1 cellular context compared by ENCODE assay signal in the genomic region with DNA sequence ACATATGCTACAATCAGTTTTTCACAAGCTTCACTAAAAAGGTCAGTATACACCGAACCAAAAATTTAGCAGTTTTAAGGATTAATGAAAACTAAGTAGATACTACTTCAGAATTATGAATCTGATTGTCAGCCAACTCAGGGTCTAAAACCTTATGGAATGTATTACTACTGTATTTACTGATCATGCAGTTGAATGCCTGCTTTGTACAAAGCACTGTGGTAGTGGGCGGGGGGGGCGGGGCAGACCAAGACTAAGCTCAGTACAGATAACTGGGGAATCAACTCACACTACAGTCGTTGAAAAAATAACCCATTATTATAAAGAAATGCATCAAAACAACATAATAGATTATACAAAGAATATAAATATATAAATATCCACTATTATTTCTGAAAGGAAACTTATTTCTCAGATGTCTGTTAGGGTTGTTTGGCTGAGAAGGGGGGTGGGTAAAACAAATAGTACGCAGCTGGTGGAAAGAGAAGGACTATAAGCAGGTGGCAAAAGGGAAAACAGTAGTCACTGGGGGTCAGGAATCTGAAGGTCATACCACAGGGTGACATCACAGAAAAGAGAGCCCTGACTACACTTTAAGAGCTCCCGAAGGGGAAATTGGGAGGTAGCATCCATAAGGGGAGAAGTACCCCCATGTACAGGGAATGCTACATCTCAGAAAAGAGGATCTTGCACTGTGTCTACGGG.
TF ChIP-seq lines count a peak whose summit lies in the region.

No MANE protein-coding gene starts in this region.

TF ChIP-seq in HepG2, 621 proteins besides CTCF, POLR2A, EP300 and RAD21 (continued from another document and continues in another):
- peak; percentile 84 for TF ChIP-seq SP5 (CRISPR knock-in tag; IDR thresholded peaks at IDR 0.05; ENCODE audit: borderline replicate concordance, low read depth)
- no peak for TF ChIP-seq PAF1 (CRISPR knock-in tag; IDR thresholded peaks at IDR 0.05)
- no peak for TF ChIP-seq ZNF235 (CRISPR knock-in tag; IDR thresholded peaks at IDR 0.05; ENCODE audit: borderline replicate concordance)
- TF ChIP-seq TBL1XR1 (IDR thresholded peaks at IDR 0.05; ENCODE audit: borderline replicate concordance, low read length, partially characterized antibody), result no peak
- no peak for TF ChIP-seq ZNF629 (CRISPR knock-in tag; conservative IDR thresholded peaks at IDR 0.05)
- no peak for TF ChIP-seq SOX6 (IDR thresholded peaks at IDR 0.05)
- peak; percentile 76 for TF ChIP-seq SOX6 (CRISPR knock-in tag; IDR thresholded peaks at IDR 0.05)
- no peak for TF ChIP-seq ZNF720 (CRISPR knock-in tag; IDR thresholded peaks at IDR 0.05)
- TF ChIP-seq, protein P1, sequence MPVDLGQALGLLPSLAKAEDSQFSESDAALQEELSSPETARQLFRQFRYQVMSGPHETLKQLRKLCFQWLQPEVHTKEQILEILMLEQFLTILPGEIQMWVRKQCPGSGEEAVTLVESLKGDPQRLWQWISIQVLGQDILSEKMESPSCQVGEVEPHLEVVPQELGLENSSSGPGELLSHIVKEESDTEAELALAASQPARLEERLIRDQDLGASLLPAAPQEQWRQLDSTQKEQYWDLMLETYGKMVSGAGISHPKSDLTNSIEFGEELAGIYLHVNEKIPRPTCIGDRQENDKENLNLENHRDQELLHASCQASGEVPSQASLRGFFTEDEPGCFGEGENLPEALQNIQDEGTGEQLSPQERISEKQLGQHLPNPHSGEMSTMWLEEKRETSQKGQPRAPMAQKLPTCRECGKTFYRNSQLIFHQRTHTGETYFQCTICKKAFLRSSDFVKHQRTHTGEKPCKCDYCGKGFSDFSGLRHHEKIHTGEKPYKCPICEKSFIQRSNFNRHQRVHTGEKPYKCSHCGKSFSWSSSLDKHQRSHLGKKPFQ (CRISPR knock-in tag; IDR thresholded peaks at IDR 0.05; ENCODE audit: insufficient replicate concordance), result no peak
- TF ChIP-seq ZNF530 (CRISPR knock-in tag; IDR thresholded peaks at IDR 0.05; ENCODE audit: low read depth), result no peak
- TF ChIP-seq, protein P2, sequence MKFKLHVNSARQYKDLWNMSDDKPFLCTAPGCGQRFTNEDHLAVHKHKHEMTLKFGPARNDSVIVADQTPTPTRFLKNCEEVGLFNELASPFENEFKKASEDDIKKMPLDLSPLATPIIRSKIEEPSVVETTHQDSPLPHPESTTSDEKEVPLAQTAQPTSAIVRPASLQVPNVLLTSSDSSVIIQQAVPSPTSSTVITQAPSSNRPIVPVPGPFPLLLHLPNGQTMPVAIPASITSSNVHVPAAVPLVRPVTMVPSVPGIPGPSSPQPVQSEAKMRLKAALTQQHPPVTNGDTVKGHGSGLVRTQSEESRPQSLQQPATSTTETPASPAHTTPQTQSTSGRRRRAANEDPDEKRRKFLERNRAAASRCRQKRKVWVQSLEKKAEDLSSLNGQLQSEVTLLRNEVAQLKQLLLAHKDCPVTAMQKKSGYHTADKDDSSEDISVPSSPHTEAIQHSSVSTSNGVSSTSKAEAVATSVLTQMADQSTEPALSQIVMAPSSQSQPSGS (CRISPR knock-in tag; IDR thresholded peaks at IDR 0.05), result 0 out of 2 replicates have a peak, but pooled peaks have one; percentile 42
- TF ChIP-seq, protein P3, sequence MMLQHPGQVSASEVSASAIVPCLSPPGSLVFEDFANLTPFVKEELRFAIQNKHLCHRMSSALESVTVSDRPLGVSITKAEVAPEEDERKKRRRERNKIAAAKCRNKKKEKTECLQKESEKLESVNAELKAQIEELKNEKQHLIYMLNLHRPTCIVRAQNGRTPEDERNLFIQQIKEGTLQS (CRISPR knock-in tag; IDR thresholded peaks at IDR 0.05), result peak; percentile 57; the same call in 1 of the 2 replicates
- TF ChIP-seq KDM1A (CRISPR knock-in tag; IDR thresholded peaks at IDR 0.05), result no peak
- TF ChIP-seq NCOA2 (CRISPR knock-in tag; IDR thresholded peaks at IDR 0.05), result 0 out of 2 replicates have a peak, but pooled peaks have one; percentile 36
- TF ChIP-seq RXRA (CRISPR knock-in tag; IDR thresholded peaks at IDR 0.05), result no peak; the same call in 1 of the 2 replicates
- peak; percentile 40; the same call in 1 of the 2 replicates for TF ChIP-seq EHMT2 (IDR thresholded peaks at IDR 0.05; ENCODE audit: borderline replicate concordance, low read depth, low read length)
- peak; percentile 23; the same call in 1 of the 2 replicates for TF ChIP-seq TBX2 (CRISPR knock-in tag; IDR thresholded peaks at IDR 0.05; ENCODE audit: borderline replicate concordance)
- peak; percentile 26; the same call in 1 of the 2 replicates for TF ChIP-seq FOXJ3 (CRISPR knock-in tag; IDR thresholded peaks at IDR 0.05; ENCODE audit: borderline replicate concordance)
- TF ChIP-seq RXRB (CRISPR knock-in tag; IDR thresholded peaks at IDR 0.05; ENCODE audit: borderline replicate concordance), result peak; percentile 32; the same call in 1 of the 2 replicates
- TF ChIP-seq, protein P4, sequence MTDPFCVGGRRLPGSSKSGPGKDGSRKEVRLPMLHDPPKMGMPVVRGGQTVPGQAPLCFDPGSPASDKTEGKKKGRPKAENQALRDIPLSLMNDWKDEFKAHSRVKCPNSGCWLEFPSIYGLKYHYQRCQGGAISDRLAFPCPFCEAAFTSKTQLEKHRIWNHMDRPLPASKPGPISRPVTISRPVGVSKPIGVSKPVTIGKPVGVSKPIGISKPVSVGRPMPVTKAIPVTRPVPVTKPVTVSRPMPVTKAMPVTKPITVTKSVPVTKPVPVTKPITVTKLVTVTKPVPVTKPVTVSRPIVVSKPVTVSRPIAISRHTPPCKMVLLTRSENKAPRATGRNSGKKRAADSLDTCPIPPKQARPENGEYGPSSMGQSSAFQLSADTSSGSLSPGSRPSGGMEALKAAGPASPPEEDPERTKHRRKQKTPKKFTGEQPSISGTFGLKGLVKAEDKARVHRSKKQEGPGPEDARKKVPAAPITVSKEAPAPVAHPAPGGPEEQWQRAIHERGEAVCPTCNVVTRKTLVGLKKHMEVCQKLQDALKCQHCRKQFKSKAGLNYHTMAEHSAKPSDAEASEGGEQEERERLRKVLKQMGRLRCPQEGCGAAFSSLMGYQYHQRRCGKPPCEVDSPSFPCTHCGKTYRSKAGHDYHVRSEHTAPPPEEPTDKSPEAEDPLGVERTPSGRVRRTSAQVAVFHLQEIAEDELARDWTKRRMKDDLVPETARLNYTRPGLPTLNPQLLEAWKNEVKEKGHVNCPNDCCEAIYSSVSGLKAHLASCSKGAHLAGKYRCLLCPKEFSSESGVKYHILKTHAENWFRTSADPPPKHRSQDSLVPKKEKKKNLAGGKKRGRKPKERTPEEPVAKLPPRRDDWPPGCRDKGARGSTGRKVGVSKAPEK (CRISPR knock-in tag; IDR thresholded peaks at IDR 0.05; ENCODE audit: borderline replicate concordance), result no peak
- 0 out of 2 replicates have a peak, but pooled peaks have one; percentile 29 for TF ChIP-seq ERF (CRISPR knock-in tag; IDR thresholded peaks at IDR 0.05)
- TF ChIP-seq RARA (CRISPR knock-in tag; IDR thresholded peaks at IDR 0.05), result peak; percentile 45; the same call in 1 of the 2 replicates
- TF ChIP-seq ZNF460 (CRISPR knock-in tag; IDR thresholded peaks at IDR 0.05; ENCODE audit: borderline replicate concordance), result no peak
- TF ChIP-seq MED13 (CRISPR knock-in tag; IDR thresholded peaks at IDR 0.05), result no peak
- TF ChIP-seq, protein P5, sequence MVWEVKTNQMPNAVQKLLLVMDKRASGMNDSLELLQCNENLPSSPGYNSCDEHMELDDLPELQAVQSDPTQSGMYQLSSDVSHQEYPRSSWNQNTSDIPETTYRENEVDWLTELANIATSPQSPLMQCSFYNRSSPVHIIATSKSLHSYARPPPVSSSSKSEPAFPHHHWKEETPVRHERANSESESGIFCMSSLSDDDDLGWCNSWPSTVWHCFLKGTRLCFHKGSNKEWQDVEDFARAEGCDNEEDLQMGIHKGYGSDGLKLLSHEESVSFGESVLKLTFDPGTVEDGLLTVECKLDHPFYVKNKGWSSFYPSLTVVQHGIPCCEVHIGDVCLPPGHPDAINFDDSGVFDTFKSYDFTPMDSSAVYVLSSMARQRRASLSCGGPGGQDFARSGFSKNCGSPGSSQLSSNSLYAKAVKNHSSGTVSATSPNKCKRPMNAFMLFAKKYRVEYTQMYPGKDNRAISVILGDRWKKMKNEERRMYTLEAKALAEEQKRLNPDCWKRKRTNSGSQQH (CRISPR knock-in tag; IDR thresholded peaks at IDR 0.05; ENCODE audit: low read depth), result no peak
- TF ChIP-seq, protein P6, sequence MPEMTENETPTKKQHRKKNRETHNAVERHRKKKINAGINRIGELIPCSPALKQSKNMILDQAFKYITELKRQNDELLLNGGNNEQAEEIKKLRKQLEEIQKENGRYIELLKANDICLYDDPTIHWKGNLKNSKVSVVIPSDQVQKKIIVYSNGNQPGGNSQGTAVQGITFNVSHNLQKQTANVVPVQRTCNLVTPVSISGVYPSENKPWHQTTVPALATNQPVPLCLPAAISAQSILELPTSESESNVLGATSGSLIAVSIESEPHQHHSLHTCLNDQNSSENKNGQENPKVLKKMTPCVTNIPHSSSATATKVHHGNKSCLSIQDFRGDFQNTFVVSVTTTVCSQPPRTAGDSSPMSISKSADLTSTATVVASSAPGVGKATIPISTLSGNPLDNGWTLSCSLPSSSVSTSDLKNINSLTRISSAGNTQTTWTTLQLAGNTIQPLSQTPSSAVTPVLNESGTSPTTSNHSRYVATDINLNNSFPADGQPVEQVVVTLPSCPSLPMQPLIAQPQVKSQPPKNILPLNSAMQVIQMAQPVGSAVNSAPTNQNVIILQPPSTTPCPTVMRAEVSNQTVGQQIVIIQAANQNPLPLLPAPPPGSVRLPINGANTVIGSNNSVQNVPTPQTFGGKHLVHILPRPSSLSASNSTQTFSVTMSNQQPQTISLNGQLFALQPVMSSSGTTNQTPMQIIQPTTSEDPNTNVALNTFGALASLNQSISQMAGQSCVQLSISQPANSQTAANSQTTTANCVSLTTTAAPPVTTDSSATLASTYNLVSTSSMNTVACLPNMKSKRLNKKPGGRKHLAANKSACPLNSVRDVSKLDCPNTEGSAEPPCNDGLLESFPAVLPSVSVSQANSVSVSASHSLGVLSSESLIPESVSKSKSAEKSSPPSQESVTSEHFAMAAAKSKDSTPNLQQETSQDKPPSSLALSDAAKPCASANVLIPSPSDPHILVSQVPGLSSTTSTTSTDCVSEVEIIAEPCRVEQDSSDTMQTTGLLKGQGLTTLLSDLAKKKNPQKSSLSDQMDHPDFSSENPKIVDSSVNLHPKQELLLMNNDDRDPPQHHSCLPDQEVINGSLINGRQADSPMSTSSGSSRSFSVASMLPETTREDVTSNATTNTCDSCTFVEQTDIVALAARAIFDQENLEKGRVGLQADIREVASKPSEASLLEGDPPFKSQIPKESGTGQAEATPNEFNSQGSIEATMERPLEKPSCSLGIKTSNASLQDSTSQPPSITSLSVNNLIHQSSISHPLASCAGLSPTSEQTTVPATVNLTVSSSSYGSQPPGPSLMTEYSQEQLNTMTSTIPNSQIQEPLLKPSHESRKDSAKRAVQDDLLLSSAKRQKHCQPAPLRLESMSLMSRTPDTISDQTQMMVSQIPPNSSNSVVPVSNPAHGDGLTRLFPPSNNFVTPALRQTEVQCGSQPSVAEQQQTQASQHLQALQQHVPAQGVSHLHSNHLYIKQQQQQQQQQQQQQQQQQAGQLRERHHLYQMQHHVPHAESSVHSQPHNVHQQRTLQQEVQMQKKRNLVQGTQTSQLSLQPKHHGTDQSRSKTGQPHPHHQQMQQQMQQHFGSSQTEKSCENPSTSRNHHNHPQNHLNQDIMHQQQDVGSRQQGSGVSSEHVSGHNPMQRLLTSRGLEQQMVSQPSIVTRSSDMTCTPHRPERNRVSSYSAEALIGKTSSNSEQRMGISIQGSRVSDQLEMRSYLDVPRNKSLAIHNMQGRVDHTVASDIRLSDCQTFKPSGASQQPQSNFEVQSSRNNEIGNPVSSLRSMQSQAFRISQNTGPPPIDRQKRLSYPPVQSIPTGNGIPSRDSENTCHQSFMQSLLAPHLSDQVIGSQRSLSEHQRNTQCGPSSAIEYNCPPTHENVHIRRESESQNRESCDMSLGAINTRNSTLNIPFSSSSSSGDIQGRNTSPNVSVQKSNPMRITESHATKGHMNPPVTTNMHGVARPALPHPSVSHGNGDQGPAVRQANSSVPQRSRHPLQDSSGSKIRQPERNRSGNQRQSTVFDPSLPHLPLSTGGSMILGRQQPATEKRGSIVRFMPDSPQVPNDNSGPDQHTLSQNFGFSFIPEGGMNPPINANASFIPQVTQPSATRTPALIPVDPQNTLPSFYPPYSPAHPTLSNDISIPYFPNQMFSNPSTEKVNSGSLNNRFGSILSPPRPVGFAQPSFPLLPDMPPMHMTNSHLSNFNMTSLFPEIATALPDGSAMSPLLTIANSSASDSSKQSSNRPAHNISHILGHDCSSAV (CRISPR knock-in tag; IDR thresholded peaks at IDR 0.05; ENCODE audit: borderline replicate concordance), result no peak
- TF ChIP-seq, protein P7, sequence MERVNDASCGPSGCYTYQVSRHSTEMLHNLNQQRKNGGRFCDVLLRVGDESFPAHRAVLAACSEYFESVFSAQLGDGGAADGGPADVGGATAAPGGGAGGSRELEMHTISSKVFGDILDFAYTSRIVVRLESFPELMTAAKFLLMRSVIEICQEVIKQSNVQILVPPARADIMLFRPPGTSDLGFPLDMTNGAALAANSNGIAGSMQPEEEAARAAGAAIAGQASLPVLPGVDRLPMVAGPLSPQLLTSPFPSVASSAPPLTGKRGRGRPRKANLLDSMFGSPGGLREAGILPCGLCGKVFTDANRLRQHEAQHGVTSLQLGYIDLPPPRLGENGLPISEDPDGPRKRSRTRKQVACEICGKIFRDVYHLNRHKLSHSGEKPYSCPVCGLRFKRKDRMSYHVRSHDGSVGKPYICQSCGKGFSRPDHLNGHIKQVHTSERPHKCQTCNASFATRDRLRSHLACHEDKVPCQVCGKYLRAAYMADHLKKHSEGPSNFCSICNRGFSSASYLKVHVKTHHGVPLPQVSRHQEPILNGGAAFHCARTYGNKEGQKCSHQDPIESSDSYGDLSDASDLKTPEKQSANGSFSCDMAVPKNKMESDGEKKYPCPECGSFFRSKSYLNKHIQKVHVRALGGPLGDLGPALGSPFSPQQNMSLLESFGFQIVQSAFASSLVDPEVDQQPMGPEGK (CRISPR knock-in tag; IDR thresholded peaks at IDR 0.05), result peak; percentile 72
- TF ChIP-seq, protein P8, sequence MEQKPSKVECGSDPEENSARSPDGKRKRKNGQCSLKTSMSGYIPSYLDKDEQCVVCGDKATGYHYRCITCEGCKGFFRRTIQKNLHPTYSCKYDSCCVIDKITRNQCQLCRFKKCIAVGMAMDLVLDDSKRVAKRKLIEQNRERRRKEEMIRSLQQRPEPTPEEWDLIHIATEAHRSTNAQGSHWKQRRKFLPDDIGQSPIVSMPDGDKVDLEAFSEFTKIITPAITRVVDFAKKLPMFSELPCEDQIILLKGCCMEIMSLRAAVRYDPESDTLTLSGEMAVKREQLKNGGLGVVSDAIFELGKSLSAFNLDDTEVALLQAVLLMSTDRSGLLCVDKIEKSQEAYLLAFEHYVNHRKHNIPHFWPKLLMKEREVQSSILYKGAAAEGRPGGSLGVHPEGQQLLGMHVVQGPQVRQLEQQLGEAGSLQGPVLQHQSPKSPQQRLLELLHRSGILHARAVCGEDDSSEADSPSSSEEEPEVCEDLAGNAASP (CRISPR knock-in tag; IDR thresholded peaks at IDR 0.05; ENCODE audit: borderline replicate concordance), result no peak; the same call in 1 of the 2 replicates
- TF ChIP-seq ZNF335 (CRISPR knock-in tag; IDR thresholded peaks at IDR 0.05), result 0 out of 2 replicates have a peak, but pooled peaks have one; percentile 44
- peak; percentile 28; the same call in 1 of the 2 replicates for TF ChIP-seq CREM (IDR thresholded peaks at IDR 0.05)
- no peak for TF ChIP-seq CREM (CRISPR knock-in tag; IDR thresholded peaks at IDR 0.05)
- TF ChIP-seq ONECUT2 (CRISPR knock-in tag; IDR thresholded peaks at IDR 0.05), result no peak
- TF ChIP-seq REXO4 (CRISPR knock-in tag; IDR thresholded peaks at IDR 0.05; ENCODE audit: borderline replicate concordance), result no peak
- TF ChIP-seq GFI1 (CRISPR knock-in tag; IDR thresholded peaks at IDR 0.05; ENCODE audit: borderline replicate concordance), result 0 out of 2 replicates have a peak, but pooled peaks have one; percentile 40
- no peak for TF ChIP-seq HOXA3 (CRISPR knock-in tag; IDR thresholded peaks at IDR 0.05)
